34 cellular contexts compared by ENCODE assay signal in the genomic region with DNA sequence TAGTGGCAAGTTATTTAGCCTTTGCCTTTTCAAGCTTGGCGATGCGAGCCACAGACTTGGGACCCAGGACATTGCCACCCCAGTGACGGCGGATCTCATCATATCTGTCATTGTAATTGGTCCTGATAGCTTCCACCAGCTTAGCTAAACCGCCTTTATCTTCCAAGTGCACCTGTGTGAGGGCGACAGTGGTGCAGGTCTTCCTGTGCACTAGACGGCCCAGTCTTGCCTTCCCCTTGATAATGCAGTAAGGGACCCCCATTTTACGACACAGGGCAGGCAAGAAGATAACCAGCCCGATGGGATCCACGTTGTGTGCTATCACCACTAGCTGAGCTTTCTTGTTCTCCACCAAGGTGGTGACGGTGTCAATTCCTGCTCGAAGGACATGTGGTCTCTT.
"Had no signal": no experiment of that assay in that cellular context is flagged by ENCODE, and none has a peak within 500 bp of the region (broad histone marks: within the 10 kb centered on the region; RNA-seq: fewer than 3 reads in every experiment).

No MANE protein-coding gene starts in this region.

- H3K27ac Mint-ChIP-seq: activated CD4-positive, alpha-beta memory T cell treated with anti-CD3 and anti-CD28 coated beads, Interleukin-2, amount 10 ng/mL, durations not matched to agents 7 days and 5 days; activated CD4-positive, alpha-beta T cell treated with anti-CD3 and anti-CD28 coated beads for 36 hours; activated CD4-positive, alpha-beta T cell treated with anti-CD3 and anti-CD28 coated beads, Interleukin-2, amount 10 ng/mL, durations not matched to agents 7 days and 5 days; activated CD8-positive, alpha-beta memory T cell treated with anti-CD3 and anti-CD28 coated beads, Interleukin-2, amount 10 ng/mL, durations not matched to agents 7 days and 5 days; activated CD8-positive, alpha-beta T cell treated with anti-CD3 and anti-CD28 coated beads, Interleukin-2, amount 10 ng/mL, durations not matched to agents 7 days and 5 days; activated naive CD4-positive, alpha-beta T cell treated with anti-CD3 and anti-CD28 coated beads, Interleukin-2, amount 10 ng/mL, durations not matched to agents 7 days and 5 days; activated naive CD4-positive, alpha-beta T cell treated with anti-CD3 and anti-CD28 coated beads, Interleukin-2, amount 50 U/mL, for 24 hours; activated naive CD8-positive, alpha-beta T cell; activated naive CD8-positive, alpha-beta T cell treated with anti-CD3 and anti-CD28 coated beads, Interleukin-2, amount 10 ng/mL, durations not matched to agents 7 days and 5 days; activated naive CD8-positive, alpha-beta T cell treated with anti-CD3 and anti-CD28 coated beads, Interleukin-2, amount 50 U/mL, for 24 hours; activated T-cell treated with anti-CD3 and anti-CD28 coated beads, Interleukin-2, amount 50 U/mL, for 24 hours; activated T-helper 2 cell treated with anti-CD3 and anti-CD28 coated beads, Interferon-gamma antibody, Interleukin-2, Interleukin-4, amounts not matched to agents 10 μg/mL and 5 μg/mL and 100 μg/mL, durations not matched to agents 14 hours and 24 hours and 36 hours; T-helper 1 cell treated with Interleukin-12 subunit alpha and Interleukin-12 subunit beta and Interleukin-4 antibody, amounts not matched to agents 30 μg/mL and 1 μg/mL, for 36 hours; T-helper 2 cell treated with Interferon-gamma antibody and Interleukin-4, amounts not matched to agents 5 μg/mL and 100 μg/mL, for 36 hours; WTC11 had no signal

- H3K4me1 Mint-ChIP-seq: activated CD4-positive, alpha-beta T cell treated with anti-CD3 and anti-CD28 coated beads for 36 hours; activated CD8-positive, alpha-beta memory T cell treated with anti-CD3 and anti-CD28 coated beads, Interleukin-2, amount 10 ng/mL, durations not matched to agents 7 days and 5 days; activated naive CD4-positive, alpha-beta T cell treated with anti-CD3 and anti-CD28 coated beads, Interleukin-2, amount 10 ng/mL, durations not matched to agents 7 days and 5 days; activated naive CD4-positive, alpha-beta T cell treated with anti-CD3 and anti-CD28 coated beads, Interleukin-2, amount 50 U/mL, for 24 hours; activated naive CD8-positive, alpha-beta T cell treated with anti-CD3 and anti-CD28 coated beads, Interleukin-2, amount 10 ng/mL, durations not matched to agents 7 days and 5 days; activated naive CD8-positive, alpha-beta T cell treated with anti-CD3 and anti-CD28 coated beads, Interleukin-2, amount 50 U/mL, for 24 hours had no signal

- H3K9me3 ChIP-seq: body of pancreas, breast epithelium had no signal

- H3K4me1 ChIP-seq: body of pancreas, breast epithelium had no signal

- H3K9me3 Mint-ChIP-seq: activated CD4-positive, alpha-beta T cell treated with anti-CD3 and anti-CD28 coated beads, Interleukin-2, amount 10 ng/mL, durations not matched to agents 7 days and 5 days; activated naive CD4-positive, alpha-beta T cell treated with anti-CD3 and anti-CD28 coated beads, Interleukin-2, amount 10 ng/mL, durations not matched to agents 7 days and 5 days; activated naive CD4-positive, alpha-beta T cell treated with anti-CD3 and anti-CD28 coated beads, Interleukin-2, amount 50 U/mL, for 24 hours; activated naive CD8-positive, alpha-beta T cell treated with anti-CD3 and anti-CD28 coated beads, Interleukin-2, amount 50 U/mL, for 24 hours; activated T-cell treated with anti-CD3 and anti-CD28 coated beads, Interleukin-2, amount 50 U/mL, for 24 hours; activated T-helper 2 cell treated with anti-CD3 and anti-CD28 coated beads, Interferon-gamma antibody, Interleukin-2, Interleukin-4, amounts not matched to agents 10 μg/mL and 5 μg/mL and 100 μg/mL, durations not matched to agents 14 hours and 24 hours and 36 hours; WTC11 had no signal

- H3K36me3 ChIP-seq: brain microvascular endothelial cell, breast epithelium, WERI-Rb-1 had no signal

- H3K4me3 ChIP-seq: body of pancreas, breast epithelium had no signal

- H3K27me3 Mint-ChIP-seq: activated CD4-positive, alpha-beta memory T cell treated with anti-CD3 and anti-CD28 coated beads, Interleukin-2, amount 10 ng/mL, durations not matched to agents 7 days and 5 days; activated CD4-positive, alpha-beta T cell treated with anti-CD3 and anti-CD28 coated beads for 36 hours; activated CD8-positive, alpha-beta memory T cell treated with anti-CD3 and anti-CD28 coated beads, Interleukin-2, amount 10 ng/mL, durations not matched to agents 7 days and 5 days; activated naive CD4-positive, alpha-beta T cell treated with anti-CD3 and anti-CD28 coated beads, Interleukin-2, amount 50 U/mL, for 24 hours; activated T-cell treated with anti-CD3 and anti-CD28 coated beads, Interleukin-2, amount 50 U/mL, for 24 hours had no signal

- H3K27ac ChIP-seq: body of pancreas, brain microvascular endothelial cell, breast epithelium, WERI-Rb-1 had no signal

- H3K27me3 ChIP-seq: body of pancreas, brain microvascular endothelial cell, breast epithelium had no signal

- DNase-seq: activated CD4-positive, alpha-beta memory T cell treated with anti-CD3 and anti-CD28 coated beads, Interleukin-2, amount 10 ng/mL, durations not matched to agents 7 days and 5 days; activated CD4-positive, alpha-beta T cell treated with anti-CD3 and anti-CD28 coated beads for 1 hour; activated CD4-positive, alpha-beta T cell treated with anti-CD3 and anti-CD28 coated beads for 36 hours; activated CD4-positive, alpha-beta T cell treated with anti-CD3 and anti-CD28 coated beads for 48 hours; activated CD4-positive, alpha-beta T cell treated with anti-CD3 and anti-CD28 coated beads, Interleukin-2, amount 10 ng/mL, durations not matched to agents 7 days and 5 days; activated CD4-positive, alpha-beta T cell treated with anti-CD3 and anti-CD28 coated beads, Interleukin-2, amount 50 U/mL, for 48 hours; activated CD4-positive, CD25-positive, alpha-beta regulatory T cell; activated CD8-positive, alpha-beta memory T cell treated with anti-CD3 and anti-CD28 coated beads for 24 hours; activated CD8-positive, alpha-beta memory T cell treated with anti-CD3 and anti-CD28 coated beads, Interleukin-2, amount 10 ng/mL, durations not matched to agents 7 days and 5 days; activated CD8-positive, alpha-beta memory T cell treated with anti-CD3 and anti-CD28 coated beads, Interleukin-2, amount 50 U/mL, for 48 hours; activated CD8-positive, alpha-beta T cell treated with anti-CD3 and anti-CD28 coated beads, Interleukin-2, amount 10 ng/mL, durations not matched to agents 7 days and 5 days; activated effector memory CD4-positive, alpha-beta T cell treated with Interleukin-2 at 50 U/mL for 16 hours; activated gamma-delta T cell; activated naive CD4-positive, alpha-beta T cell treated with anti-CD3 and anti-CD28 coated beads, Interleukin-2, amount 10 ng/mL, durations not matched to agents 7 days and 5 days; activated naive CD4-positive, alpha-beta T cell treated with Interleukin-2 at 50 U/mL for 16 hours; activated naive CD8-positive, alpha-beta T cell treated with anti-CD3 and anti-CD28 coated beads, Interleukin-2, amount 10 ng/mL, durations not matched to agents 7 days and 5 days; activated naive CD8-positive, alpha-beta T cell treated with anti-CD3 and anti-CD28 coated beads, Interleukin-2, amount 50 U/mL, for 24 hours; activated T-cell treated with anti-CD3 and anti-CD28 coated beads, Interleukin-2, amount 50 U/mL, for 24 hours; activated T-cell treated with anti-CD3 and anti-CD28 coated beads, Interleukin-2, amount 50 U/mL, for 48 hours; aorta; body of pancreas; brain microvascular endothelial cell; central memory CD4-positive, alpha-beta T cell; T-helper 1 cell; T-helper 2 cell; T-helper 9 cell; WERI-Rb-1 had no signal

- H3K36me3 Mint-ChIP-seq: activated CD8-positive, alpha-beta memory T cell treated with anti-CD3 and anti-CD28 coated beads, Interleukin-2, amount 10 ng/mL, durations not matched to agents 7 days and 5 days; activated naive CD4-positive, alpha-beta T cell treated with anti-CD3 and anti-CD28 coated beads, Interleukin-2, amount 10 ng/mL, durations not matched to agents 7 days and 5 days; activated naive CD4-positive, alpha-beta T cell treated with anti-CD3 and anti-CD28 coated beads, Interleukin-2, amount 50 U/mL, for 24 hours; activated naive CD8-positive, alpha-beta T cell; activated naive CD8-positive, alpha-beta T cell treated with anti-CD3 and anti-CD28 coated beads, Interleukin-2, amount 10 ng/mL, durations not matched to agents 7 days and 5 days; WTC11 had no signal

- H3K4me3 Mint-ChIP-seq: activated CD4-positive, alpha-beta memory T cell treated with anti-CD3 and anti-CD28 coated beads, Interleukin-2, amount 10 ng/mL, durations not matched to agents 7 days and 5 days; activated CD4-positive, alpha-beta T cell treated with anti-CD3 and anti-CD28 coated beads for 36 hours; activated CD4-positive, alpha-beta T cell treated with anti-CD3 and anti-CD28 coated beads, Interleukin-2, amount 10 ng/mL, durations not matched to agents 7 days and 5 days; activated CD8-positive, alpha-beta memory T cell treated with anti-CD3 and anti-CD28 coated beads, Interleukin-2, amount 10 ng/mL, durations not matched to agents 7 days and 5 days; activated CD8-positive, alpha-beta T cell treated with anti-CD3 and anti-CD28 coated beads, Interleukin-2, amount 10 ng/mL, durations not matched to agents 7 days and 5 days; activated naive CD4-positive, alpha-beta T cell treated with anti-CD3 and anti-CD28 coated beads, Interleukin-2, amount 10 ng/mL, durations not matched to agents 7 days and 5 days; activated naive CD4-positive, alpha-beta T cell treated with anti-CD3 and anti-CD28 coated beads, Interleukin-2, amount 50 U/mL, for 24 hours; activated naive CD8-positive, alpha-beta T cell; activated naive CD8-positive, alpha-beta T cell treated with anti-CD3 and anti-CD28 coated beads, Interleukin-2, amount 10 ng/mL, durations not matched to agents 7 days and 5 days; activated naive CD8-positive, alpha-beta T cell treated with anti-CD3 and anti-CD28 coated beads, Interleukin-2, amount 50 U/mL, for 24 hours; activated T-cell treated with anti-CD3 and anti-CD28 coated beads, Interleukin-2, amount 50 U/mL, for 24 hours; T-helper 1 cell treated with Interleukin-12 subunit alpha and Interleukin-12 subunit beta and Interleukin-4 antibody, amounts not matched to agents 30 μg/mL and 1 μg/mL, for 36 hours; T-helper 2 cell treated with Interferon-gamma antibody and Interleukin-4, amounts not matched to agents 5 μg/mL and 100 μg/mL, for 36 hours; WTC11 had no signal
